10 cellular contexts compared by ENCODE assay signal in genomic region chr11:111540921-111541208, GRCh38. TPM values are rescaled to one million over a fixed set of nuclear protein-coding genes. Genes with fewer than 3 reads are reported as not detected.
A peak's percentile ranks its signal among the peaks of the same experiment; 100 is the strongest.
DNase-seq lines count a peak whose midpoint lies in the region; ATAC-seq and TF ChIP-seq lines count a peak whose summit lies in the region.
"Had no signal": no experiment of that assay in that cellular context is flagged by ENCODE, and none has a peak within 500 bp of the region (broad histone marks: within the 10 kb centered on the region; RNA-seq: fewer than 3 reads in every experiment).

No MANE protein-coding gene starts in this region.

- intact Hi-C loops in esophagus squamous epithelium (cut with DNase I) = no loop called here
- intact Hi-C loops in CD4-positive, alpha-beta T cell (cut with DNase I, micrococcal nuclease) = no loop called here

- no peaks in the 10 kb centered on the region for H3K9me3 ChIP-seq in esophagus squamous epithelium
- H3K9me3 ChIP-seq in CD4-positive, alpha-beta T cell (ENCODE audit: control insufficient read depth, low read length) = no peaks in the 10 kb centered on the region

- H3K4me1 Mint-ChIP-seq in natural killer cell treated with Interleukin-12 subunit alpha and Interleukin-12 subunit beta and Interleukin-15 and Interleukin-18, amount 100 ng/mL, for 72 hours (ENCODE audit: low read depth in 2 of 2) = peaks cover 22 to 24% of the 10 kb centered on the region in 2 donors
- H3K4me1 Mint-ChIP-seq in CD4-positive, alpha-beta T cell (ENCODE audit: low read depth) = peaks cover 20% of the 10 kb centered on the region

- TF ChIP-seq POLR2A in esophagus squamous epithelium (IDR thresholded peaks at IDR 0.05) = no peak

- CTCF ChIA-PET in CD4-positive, alpha-beta T cell (lab: Charles Lee) = no interaction called here

- POLR2A ChIA-PET in CD4-positive, alpha-beta T cell (lab: Charles Lee) = no interaction called here

- no peak for ATAC-seq in natural killer cell treated with Interleukin-12 subunit alpha and Interleukin-12 subunit beta and Interleukin-15 and Interleukin-18, amount 100 ng/mL, for 72 hours
- ATAC-seq in CD4-positive, alpha-beta T cell (ENCODE audit: poor library complexity) = no peak
- ATAC-seq in HG03442 (IDR thresholded peaks at IDR 0.05; ENCODE audit: unreplicated experiment) = no peak

- peaks cover 0 to 3% (median 0%) of the 10 kb centered on the region in 3 donors for H3K36me3 ChIP-seq in esophagus squamous epithelium

- DNase-seq in AG09309 (ENCODE audit: low read depth) (no peak), NCI-H69 (lab: John Stamatoyannopoulos, UW) (peak; percentile 53), esophagus squamous epithelium (lab: John Stamatoyannopoulos, UW) (no peak), HPDE6-E6E7 (ENCODE audit: extremely low spot score) (no peak)
- DNase-seq in natural killer cell treated with Interleukin-12 subunit alpha and Interleukin-12 subunit beta and Interleukin-15 and Interleukin-18, amount 100 ng/mL, for 72 hours (ENCODE audit: low spot score) = no peak
- DNase-seq in stimulated activated CD4-positive, alpha-beta T cell treated with anti-CD3 and anti-CD28 coated beads, Interleukin-2, amount 100 ng/mL, for 48 hours = no peak
- DNase-seq in CD4-positive, alpha-beta T cell = no peak
- DNase-seq: NCI-H2107 had no signal

- H3K36me3 Mint-ChIP-seq in natural killer cell treated with Interleukin-12 subunit alpha and Interleukin-12 subunit beta and Interleukin-15 and Interleukin-18, amount 100 ng/mL, for 72 hours = no peaks in the 10 kb centered on the region
- no peaks in the 10 kb centered on the region for H3K36me3 Mint-ChIP-seq in CD4-positive, alpha-beta T cell (ENCODE audit: low read depth)

- WGBS in esophagus squamous epithelium, 2 donors = no CpG with 5 or more reads among the region's 22 CpGs

- H3K9me3 Mint-ChIP-seq in natural killer cell treated with Interleukin-12 subunit alpha and Interleukin-12 subunit beta and Interleukin-15 and Interleukin-18, amount 100 ng/mL, for 72 hours = no peaks in the 10 kb centered on the region
- no peaks in the 10 kb centered on the region for H3K9me3 Mint-ChIP-seq in CD4-positive, alpha-beta T cell

- peak overlapping the region; percentile 74 for H3K4me3 Mint-ChIP-seq in natural killer cell treated with Interleukin-12 subunit alpha and Interleukin-12 subunit beta and Interleukin-15 and Interleukin-18, amount 100 ng/mL, for 72 hours
- no peak overlapping the region for H3K4me3 Mint-ChIP-seq in CD4-positive, alpha-beta T cell

- H3K4me1 ChIP-seq in esophagus squamous epithelium = peaks cover 14 to 30% (median 22%) of the 10 kb centered on the region in 3 donors

- peaks cover 0 to 50% (median 3%) of the 10 kb centered on the region in 4 donors for H3K27me3 ChIP-seq in esophagus squamous epithelium
- peaks cover 37% of the 10 kb centered on the region for H3K27me3 ChIP-seq in CD4-positive, alpha-beta T cell (ENCODE audit: control insufficient read depth, insufficient read depth, low read length)

- peaks cover 45 to 78% of the 10 kb centered on the region in 2 donors for H3K27me3 Mint-ChIP-seq in natural killer cell treated with Interleukin-12 subunit alpha and Interleukin-12 subunit beta and Interleukin-15 and Interleukin-18, amount 100 ng/mL, for 72 hours
- H3K27me3 Mint-ChIP-seq in CD4-positive, alpha-beta T cell = peaks cover 67% of the 10 kb centered on the region

- H3K4me3 ChIP-seq in AG09309 (ENCODE audit: control insufficient read depth, low read depth, low read length) (peak overlapping the region; percentile 81), esophagus squamous epithelium (peak overlapping the region; percentile 35 to 76 (median 54))
- H3K4me3 ChIP-seq: GM12878 had no signal

- TF ChIP-seq CTCF in AG09309 (IDR thresholded peaks at IDR 0.05; ENCODE audit: control insufficient read depth, insufficient read depth, low read depth, low read length, missing control alignments) = no peak
- no peak for TF ChIP-seq CTCF in esophagus squamous epithelium (IDR thresholded peaks at IDR 0.05)
- TF ChIP-seq CTCF in CD4-positive, alpha-beta T cell (IDR thresholded peaks at IDR 0.05) = no peak

- peak overlapping the region; percentile 47 to 88 (median 73) for H3K27ac ChIP-seq in esophagus squamous epithelium
- no peak overlapping the region for H3K27ac ChIP-seq in CD4-positive, alpha-beta T cell (ENCODE audit: low read depth, low read length)

- no peak overlapping the region for H3K27ac Mint-ChIP-seq in natural killer cell treated with Interleukin-12 subunit alpha and Interleukin-12 subunit beta and Interleukin-15 and Interleukin-18, amount 100 ng/mL, for 72 hours
- H3K27ac Mint-ChIP-seq in CD4-positive, alpha-beta T cell = no peak overlapping the region

RNA-seq across cellular contexts. Expression of gene LAYN, which starts 0.3 kb away (rescaled TPM):
- total RNA-seq in esophagus squamous epithelium = 10 to 100 TPM in 2 of 4 donors, 1 to 10 TPM in 2; 1.6 to 13.0 (median 8.9) TPM
- total RNA-seq in natural killer cell treated with Interleukin-12 subunit alpha and Interleukin-12 subunit beta and Interleukin-15 and Interleukin-18, amount 100 ng/mL, for 72 hours = under 1 TPM; 0.52 to 0.67 TPM
- total RNA-seq in CD4-positive, alpha-beta T cell = 1 to 10 TPM; 1.3 to 1.4 TPM
- total RNA-seq: GM12878 had no signal

RNA-seq across cellular contexts. Expression of gene HOATZ, which starts 26.3 kb away (rescaled TPM):
- not detected for total RNA-seq in esophagus squamous epithelium
- total RNA-seq in natural killer cell treated with Interleukin-12 subunit alpha and Interleukin-12 subunit beta and Interleukin-15 and Interleukin-18, amount 100 ng/mL, for 72 hours = not detected
- not detected for total RNA-seq in CD4-positive, alpha-beta T cell

RNA-seq across cellular contexts. Expression of gene BTG4, which starts 28.7 kb away (rescaled TPM):
- not detected for total RNA-seq in esophagus squamous epithelium
- not detected for total RNA-seq in natural killer cell treated with Interleukin-12 subunit alpha and Interleukin-12 subunit beta and Interleukin-15 and Interleukin-18, amount 100 ng/mL, for 72 hours
- total RNA-seq in CD4-positive, alpha-beta T cell = not detected
- total RNA-seq: GM12878 had no signal
